9 cellular contexts compared by ENCODE assay signal in genomic region chr22:42962295-42963230, GRCh38. TPM values are rescaled to one million over a fixed set of nuclear protein-coding genes. Genes with fewer than 3 reads are reported as not detected.
DNase-seq lines count a peak whose midpoint lies in the region; ATAC-seq and TF ChIP-seq lines count a peak whose summit lies in the region.
"Had no signal": no experiment of that assay in that cellular context is flagged by ENCODE, and none has a peak within 500 bp of the region (broad histone marks: within the 10 kb centered on the region; RNA-seq: fewer than 3 reads in every experiment).

No MANE protein-coding gene starts in this region.

- no peaks in the 10 kb centered on the region for H3K27me3 ChIP-seq in adipocyte (replicated peaks; ENCODE audit: control insufficient read depth, insufficient read depth, low read length)
- no peaks in the 10 kb centered on the region for H3K27me3 ChIP-seq in thyroid gland

- WGBS in thyroid gland, 2 donors: 66 to 69% methylated on average over 8 to 9 of the region's 9 CpGs

- H3K27ac ChIP-seq in thyroid gland: peak overlapping the region; percentile 53 to 86 (median 71)

- H3K9me3 ChIP-seq in adipocyte (ENCODE audit: control insufficient read depth, low read length): no peaks in the 10 kb centered on the region
- H3K9me3 ChIP-seq in thyroid gland: no peaks in the 10 kb centered on the region

- intact Hi-C loops in thyroid gland (cut with DNase I): no loop called here

- H3K9ac ChIP-seq in adipocyte (ENCODE audit: low read length): no peak overlapping the region

- H3K4me1 ChIP-seq in adipocyte (ENCODE audit: control insufficient read depth, insufficient read depth, low read length) (peaks cover 28% of the 10 kb centered on the region), thyroid gland (peaks cover 41 to 52% of the 10 kb centered on the region in 2 donors)

- H3K36me3 ChIP-seq in adipocyte (ENCODE audit: control insufficient read depth, insufficient read depth, low read length, severe bottlenecking) (peaks cover 5% of the 10 kb centered on the region), thyroid gland (no peaks in the 10 kb centered on the region)

- TF ChIP-seq CTCF in thyroid gland (IDR thresholded peaks at IDR 0.05): no peak

- ATAC-seq in HG03442 (IDR thresholded peaks at IDR 0.05; ENCODE audit: unreplicated experiment): no peak

- TF ChIP-seq POLR2A in thyroid gland (IDR thresholded peaks at IDR 0.05): peak; percentile 3 to 22

- H3K4me3 ChIP-seq in adipocyte (ENCODE audit: low read length) (no peak overlapping the region), thyroid gland (replicated peaks in 1 of 3) (no peak overlapping the region)

- peak; percentile 70 for DNase-seq in LoVo (ENCODE audit: low spot score)
- peak; percentile 50 for DNase-seq in adipocyte (ENCODE audit: low read depth)
- peak; percentile 29 for DNase-seq in left kidney (ENCODE audit: low read depth, low spot score)
- peak; percentile 63 to 65 for DNase-seq in thyroid gland
- no peak for DNase-seq in SHP77 treated with DMSO at 0.1 percent for 48 hours (lab: John Stamatoyannopoulos, UW)
- DNase-seq in glomerular visceral epithelial cell (ENCODE audit: extremely low spot score): no peak
- DNase-seq in ecto neural progenitor cell (ENCODE audit: low spot score): no peak
- DNase-seq: NCI-H1694 had no signal

RNA-seq across cellular contexts. Expression of gene PACSIN2, which starts 52.4 kb away (rescaled TPM):
- 10 to 100 TPM; 75.4 to 90.1 (median 87.9) TPM for total RNA-seq in thyroid gland

Comparison
In these comparisons a context has a peak if more than half of its experiments do, and no peak if none do; other contexts are left out.
1. DNase-seq: peak in LoVo (single experiment), adipocyte (single experiment), left kidney (single experiment) and thyroid gland (2 of 2); none in SHP77 treated with DMSO at 0.1 percent for 48 hours (single experiment), glomerular visceral epithelial cell (single experiment) and ecto neural progenitor cell (single experiment).